In the genomic region with DNA sequence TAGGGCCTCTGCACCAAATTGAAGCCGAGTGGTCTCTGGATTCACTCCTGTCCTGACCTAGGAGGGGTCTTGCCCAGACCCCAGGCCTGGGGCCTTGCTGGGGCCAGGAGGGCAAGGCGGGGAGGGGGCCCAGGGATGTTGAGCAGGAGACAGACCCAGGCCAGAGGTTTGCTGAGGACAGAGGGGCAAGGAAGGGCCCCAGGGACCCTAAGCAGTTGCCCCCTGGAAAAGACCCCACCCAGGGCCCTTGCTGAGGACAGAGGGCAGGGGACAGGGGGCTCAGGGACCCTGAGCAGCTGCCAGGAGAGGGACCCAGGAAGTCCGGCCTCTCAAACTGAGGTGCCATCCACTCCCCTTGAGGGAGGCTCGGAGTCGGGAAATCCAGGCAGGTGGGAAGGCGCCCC, we compare ENCODE assay signal across 1 cellular context.
TF ChIP-seq lines count a peak whose summit lies in the region.

No MANE protein-coding gene starts in this region.

TF ChIP-seq in HepG2, 621 proteins besides CTCF, POLR2A, EP300 and RAD21:
- TF ChIP-seq PHF21A (CRISPR knock-in tag; IDR thresholded peaks at IDR 0.05): no peak
- TF ChIP-seq ZNF546 (CRISPR knock-in tag; conservative IDR thresholded peaks at IDR 0.05): no peak
- TF ChIP-seq ZNF253 (CRISPR knock-in tag; IDR thresholded peaks at IDR 0.05; ENCODE audit: borderline replicate concordance): no peak
- TF ChIP-seq SIX4 (CRISPR knock-in tag; IDR thresholded peaks at IDR 0.05): no peak
- TF ChIP-seq ZNF564 (CRISPR knock-in tag; IDR thresholded peaks at IDR 0.05): no peak
- TF ChIP-seq SP4 (CRISPR knock-in tag; IDR thresholded peaks at IDR 0.05): no peak
- TF ChIP-seq ZFAT (CRISPR knock-in tag; conservative IDR thresholded peaks at IDR 0.05): no peak
- TF ChIP-seq KMT2B (CRISPR knock-in tag; IDR thresholded peaks at IDR 0.05): no peak
- no peak for TF ChIP-seq GABPB1 (CRISPR knock-in tag; IDR thresholded peaks at IDR 0.05)
- no peak for TF ChIP-seq MAFK (conservative IDR thresholded peaks at IDR 0.05 in 1 of 2, IDR thresholded peaks at IDR 0.05 in 1 of 2; ENCODE audit: low read length in 2 of 2)
